In the genomic region with DNA sequence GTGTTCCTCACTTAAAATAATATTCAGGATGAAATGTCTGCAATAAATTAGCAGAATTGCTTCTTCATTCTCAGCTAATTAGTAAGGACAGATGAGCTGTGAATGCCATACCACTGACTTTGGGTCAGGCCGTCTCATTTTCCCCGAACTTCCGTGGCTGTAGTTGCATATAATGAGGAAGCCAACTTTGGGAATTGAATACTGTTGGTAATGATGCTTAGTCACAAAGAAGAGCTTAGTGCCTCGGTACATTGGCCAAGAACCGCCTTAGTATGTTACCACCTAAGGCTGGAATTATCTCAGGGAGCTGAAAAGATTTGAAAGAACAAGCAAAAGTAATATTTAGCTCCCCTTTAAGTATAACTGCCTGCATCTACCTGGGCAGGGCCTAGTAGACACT, we compare ENCODE assay signal across 20 cellular contexts.
"Had no signal": no experiment of that assay in that cellular context is flagged by ENCODE, and none has a peak within 500 bp of the region (broad histone marks: within the 10 kb centered on the region; RNA-seq: fewer than 3 reads in every experiment).

No MANE protein-coding gene starts in this region.

- H3K9me3 Mint-ChIP-seq: activated B cell treated with CpG ODN at 0.5 μM for 24 hours; activated CD4-positive, alpha-beta T cell treated with anti-CD3 and anti-CD28 coated beads, Interleukin-2, amount 10 ng/mL, durations not matched to agents 24 days and 14 days; activated naive CD4-positive, alpha-beta T cell treated with anti-CD3 and anti-CD28 coated beads, Interleukin-2, amount 50 U/mL, for 24 hours; immature natural killer cell; natural killer cell treated with Interleukin-12 subunit alpha and Interleukin-12 subunit beta and Interleukin-15 and Interleukin-18, amount 100 ng/mL, for 72 hours; stimulated activated naive B cell treated with anti-CD40 and anti-IgM and Interleukin-4, amounts not matched to agents 10 μg/mL and 1 μg/mL and 100 μg/mL, for 72 hours had no signal

- H3K27me3 ChIP-seq: gastrocnemius medialis, heart left ventricle, right atrium auricular region, tibial nerve had no signal

- H3K36me3 ChIP-seq: gastrocnemius medialis, heart left ventricle, right atrium auricular region, tibial nerve had no signal

- H3K27ac ChIP-seq: heart left ventricle, right atrium auricular region, tibial nerve had no signal

- DNase-seq: activated B cell treated with CpG ODN at 0.5 μM for 24 hours; activated CD4-positive, alpha-beta T cell treated with anti-CD3 and anti-CD28 coated beads, Interleukin-2, amount 10 ng/mL, durations not matched to agents 24 days and 14 days; activated CD8-positive, alpha-beta memory T cell treated with anti-CD3 and anti-CD28 coated beads, Interleukin-2, amount 50 U/mL, for 4 hours; activated CD8-positive, alpha-beta T cell treated with anti-CD3 and anti-CD28 coated beads, Interleukin-2, amount 10 ng/mL, durations not matched to agents 7 days and 5 days; activated effector memory CD4-positive, alpha-beta T cell treated with anti-CD3 and anti-CD28 coated beads, Interleukin-2, amount 50 U/mL, for 16 hours; activated T-cell treated with anti-CD3 and anti-CD28 coated beads, Interleukin-2, amount 50 U/mL, for 48 hours; amygdala; gastrocnemius medialis; heart left ventricle; immature natural killer cell; mesendoderm; stimulated activated CD4-positive, alpha-beta T cell treated with anti-CD3 and anti-CD28 coated beads, Interleukin-15, amount 100 ng/mL, for 24 hours; stimulated activated CD4-positive, alpha-beta T cell treated with anti-CD3 and anti-CD28 coated beads, Interleukin-4, amount 100 ng/mL, for 1 hour; stimulated activated naive B cell treated with anti-CD40 and anti-IgM and Interleukin-4, amounts not matched to agents 10 μg/mL and 1 μg/mL and 100 μg/mL, for 72 hours; substantia nigra had no signal

- H3K4me3 ChIP-seq: gastrocnemius medialis, heart left ventricle, right atrium auricular region, skin epidermis, tibial nerve had no signal

- H3K9me3 ChIP-seq: gastrocnemius medialis, heart left ventricle, right atrium auricular region, tibial nerve had no signal

- H3K4me1 Mint-ChIP-seq: activated B cell treated with CpG ODN at 0.5 μM for 24 hours had no signal

- H3K36me3 Mint-ChIP-seq: natural killer cell treated with Interleukin-12 subunit alpha and Interleukin-12 subunit beta and Interleukin-15 and Interleukin-18, amount 100 ng/mL, for 72 hours had no signal

- H3K27me3 Mint-ChIP-seq: activated B cell treated with CpG ODN at 0.5 μM for 24 hours; activated CD4-positive, alpha-beta T cell treated with anti-CD3 and anti-CD28 coated beads, Interleukin-2, amount 10 ng/mL, durations not matched to agents 24 days and 14 days; activated naive CD4-positive, alpha-beta T cell treated with anti-CD3 and anti-CD28 coated beads, Interleukin-2, amount 50 U/mL, for 24 hours; natural killer cell treated with Interleukin-12 subunit alpha and Interleukin-12 subunit beta and Interleukin-15 and Interleukin-18, amount 100 ng/mL, for 72 hours; stimulated activated naive B cell treated with anti-CD40 and anti-IgM and Interleukin-4, amounts not matched to agents 10 μg/mL and 1 μg/mL and 100 μg/mL, for 72 hours had no signal

- H3K4me3 Mint-ChIP-seq: activated B cell treated with CpG ODN at 0.5 μM for 24 hours; activated CD4-positive, alpha-beta T cell treated with anti-CD3 and anti-CD28 coated beads, Interleukin-2, amount 10 ng/mL, durations not matched to agents 24 days and 14 days; activated CD8-positive, alpha-beta T cell treated with anti-CD3 and anti-CD28 coated beads, Interleukin-2, amount 10 ng/mL, durations not matched to agents 7 days and 5 days; activated naive CD4-positive, alpha-beta T cell treated with anti-CD3 and anti-CD28 coated beads, Interleukin-2, amount 50 U/mL, for 24 hours; immature natural killer cell; natural killer cell treated with Interleukin-12 subunit alpha and Interleukin-12 subunit beta and Interleukin-15 and Interleukin-18, amount 100 ng/mL, for 72 hours; stimulated activated naive B cell treated with anti-CD40 and anti-IgM and Interleukin-4, amounts not matched to agents 10 μg/mL and 1 μg/mL and 100 μg/mL, for 72 hours had no signal

- ATAC-seq: activated CD8-positive, alpha-beta T cell treated with anti-CD3 and anti-CD28 coated beads, Interleukin-2, amount 10 ng/mL, durations not matched to agents 7 days and 5 days; heart left ventricle; natural killer cell treated with Interleukin-12 subunit alpha and Interleukin-12 subunit beta and Interleukin-15 and Interleukin-18, amount 100 ng/mL, for 72 hours; stimulated activated naive B cell treated with anti-CD40 and anti-IgM and Interleukin-4, amounts not matched to agents 10 μg/mL and 1 μg/mL and 100 μg/mL, for 72 hours had no signal

- H3K27ac Mint-ChIP-seq: activated B cell treated with CpG ODN at 0.5 μM for 24 hours; activated CD4-positive, alpha-beta T cell treated with anti-CD3 and anti-CD28 coated beads, Interleukin-2, amount 10 ng/mL, durations not matched to agents 24 days and 14 days; activated CD8-positive, alpha-beta T cell treated with anti-CD3 and anti-CD28 coated beads, Interleukin-2, amount 10 ng/mL, durations not matched to agents 7 days and 5 days; activated naive CD4-positive, alpha-beta T cell treated with anti-CD3 and anti-CD28 coated beads, Interleukin-2, amount 50 U/mL, for 24 hours; natural killer cell treated with Interleukin-12 subunit alpha and Interleukin-12 subunit beta and Interleukin-15 and Interleukin-18, amount 100 ng/mL, for 72 hours had no signal
